20 cellular contexts compared by ENCODE assay signal in genomic region chr18:45636110-45636509, GRCh38. TPM values are rescaled to one million over a fixed set of nuclear protein-coding genes. Genes with fewer than 3 reads are reported as not detected.
DNase-seq lines count a peak whose midpoint lies in the region; ATAC-seq and TF ChIP-seq lines count a peak whose summit lies in the region.
"Had no signal": no experiment of that assay in that cellular context is flagged by ENCODE, and none has a peak within 500 bp of the region (broad histone marks: within the 10 kb centered on the region; RNA-seq: fewer than 3 reads in every experiment).

No MANE protein-coding gene starts in this region.

- H3K36me3 ChIP-seq in A673 (ENCODE audit: insufficient read depth, low read length, poor library complexity, severe bottlenecking): no peaks in the 10 kb centered on the region

- H3K27me3 ChIP-seq in A673 (replicated peaks; ENCODE audit: insufficient read depth, low read depth, low read length, poor library complexity): peaks cover 26% of the 10 kb centered on the region

- no TSS peak for BruUV-seq in A673 (replicated peaks; lab: Mats Ljungman, UMichigan)

- intact Hi-C loops in A673 (cut with micrococcal nuclease; ENCODE audit: unreplicated experiment): no loop called here

- POLR2A ChIA-PET in A673 (lab: Charles Lee; ENCODE audit: low non-redundant PET): no interaction called here

- TF ChIP-seq CTCF in A673 (conservative IDR thresholded peaks at IDR 0.05; ENCODE audit: low read depth, low read length): no peak

- ATAC-seq in esophagus mucosa (peak; percentile 36), HG03378 (IDR thresholded peaks at IDR 0.05; ENCODE audit: unreplicated experiment) (no peak)
- ATAC-seq: PC-3 had no signal

- no peak overlapping the region for H3K4me3 ChIP-seq in A673 (ENCODE audit: low read depth, low read length, poor library complexity, severe bottlenecking)

- no peak overlapping the region for H3K27ac ChIP-seq in A673 (ENCODE audit: low read depth, low read length, poor library complexity, severe bottlenecking)

- CTCF ChIA-PET in A673 (lab: Charles Lee): no interaction called here

- peak; percentile 34 for DNase-seq in A673 (ENCODE audit: low spot score)
- peak; percentile 27 for DNase-seq in NCI-H69 (lab: John Stamatoyannopoulos, UW)
- DNase-seq in left kidney (ENCODE audit: low read depth, low spot score): peak; percentile 79
- DNase-seq in activated naive CD4-positive, alpha-beta T cell treated with anti-CD3 and anti-CD28 coated beads, Interleukin-2, amount 50 U/mL, for 16 hours: no peak
- DNase-seq in activated CD4-positive, CD25-positive, alpha-beta regulatory T cell (lab: John Stamatoyannopoulos, UW): no peak
- no peak for DNase-seq in NCI-H510A treated with DMSO at 0.1 percent for 48 hours (lab: John Stamatoyannopoulos, UW)
- DNase-seq: CD4-positive, alpha-beta T cell; DMS153; GF-D8; HCEC 1CT; IMR-90; Kasumi-1; MM.1S; NCI-H1694 treated with DMSO at 0.1 percent for 48 hours; PC-3; RPMI8226; SHP77 treated with DMSO at 0.1 percent for 48 hours had no signal

- H3K9me3 ChIP-seq in A673 (ENCODE audit: low read depth, low read length, poor library complexity, severe bottlenecking): no peaks in the 10 kb centered on the region

- no peaks in the 10 kb centered on the region for H3K4me1 ChIP-seq in A673 (ENCODE audit: insufficient read depth, low read length, poor library complexity, severe bottlenecking)

RNA-seq across cellular contexts. Expression of gene SLC14A2, which starts 20.8 kb away (rescaled TPM):
- total RNA-seq in A673 (2021) (not detected in 2 replicates), esophagus mucosa (not detected)
- total RNA-seq: A172; CD4-positive, alpha-beta T cell; IMR-90; PC-3 had no signal

Comparison
In these comparisons a context has a peak if more than half of its experiments do, and no peak if none do; other contexts are left out.
1. DNase-seq: peak in A673 (single experiment), NCI-H69 (single experiment) and left kidney (single experiment); none in activated naive CD4-positive, alpha-beta T cell treated with anti-CD3 and anti-CD28 coated beads, Interleukin-2, amount 50 U/mL, for 16 hours (single experiment), activated CD4-positive, CD25-positive, alpha-beta regulatory T cell (0 of 4) and NCI-H510A treated with DMSO at 0.1 percent for 48 hours (single experiment).